In the genomic region with DNA sequence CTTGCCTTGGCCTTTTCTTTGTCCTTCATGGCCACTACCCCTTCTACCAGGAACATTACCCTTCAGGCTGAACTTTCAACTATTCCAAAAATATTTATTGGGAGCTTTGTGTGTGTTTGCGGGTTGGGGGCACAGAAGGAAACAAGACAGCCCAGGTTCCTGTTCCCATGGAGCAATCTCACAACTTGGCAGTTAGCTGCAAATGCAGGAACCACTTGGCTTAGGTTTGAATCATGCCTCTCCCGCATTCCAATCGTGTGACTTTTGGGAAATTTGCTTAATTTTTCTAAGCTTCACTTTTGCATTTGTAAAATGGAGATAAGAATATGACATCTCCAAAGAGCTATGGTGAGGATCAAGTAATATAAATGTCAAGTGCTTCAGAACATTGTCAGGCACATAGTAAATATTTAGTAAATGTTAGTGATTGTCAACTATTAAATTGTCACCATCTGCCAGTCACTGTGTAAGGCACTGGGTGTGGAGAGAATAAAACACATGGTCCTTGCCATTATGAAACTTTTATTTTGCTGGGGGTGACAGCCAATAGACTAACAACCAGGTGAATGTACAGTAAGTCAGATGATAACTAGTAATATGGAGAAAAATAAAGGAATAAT, we compare ENCODE assay signal across 12 cellular contexts.
A peak's percentile ranks its signal among the peaks of the same experiment; 100 is the strongest.
DNase-seq lines count a peak whose midpoint lies in the region; ATAC-seq and TF ChIP-seq lines count a peak whose summit lies in the region.
"Had no signal": no experiment of that assay in that cellular context is flagged by ENCODE, and none has a peak within 500 bp of the region (broad histone marks: within the 10 kb centered on the region; RNA-seq: fewer than 3 reads in every experiment).

No MANE protein-coding gene starts in this region.

- H3K27ac ChIP-seq in HCT116 (ENCODE audit: low read depth, low read length) (no peak overlapping the region), body of pancreas (peak overlapping the region in 1 of 4 donors; percentile 63), uterus (peak overlapping the region; percentile 53 to 77), tibial artery (no peak overlapping the region)
- H3K27ac ChIP-seq: thoracic aorta had no signal

- DNase-seq in HCT116 (ENCODE audit: low read depth, low spot score): no peak
- peak in 1 of 4 donors; percentile 28 for DNase-seq in body of pancreas
- peak; percentile 82 for DNase-seq in iris pigment epithelial cell (ENCODE audit: low read depth)
- peak in 1 of 2 donors; percentile 35 for DNase-seq in uterus
- no peak for DNase-seq in DMS153 treated with DMSO at 0.1 percent for 48 hours (lab: John Stamatoyannopoulos, UW; ENCODE audit: unreplicated experiment)
- DNase-seq in NCI-H146 treated with DMSO at 0.1 percent for 48 hours (lab: John Stamatoyannopoulos, UW; ENCODE audit: unreplicated experiment): no peak
- no peak for DNase-seq in tibial artery
- DNase-seq: activated CD4-positive, alpha-beta T cell treated with anti-CD3 and anti-CD28 coated beads, Interleukin-2, amount 50 U/mL, for 4 hours; NCI-H2029 had no signal

- H3K4me3 ChIP-seq in HCT116 (replicated peaks in 1 of 2; ENCODE audit: low read depth in 1 of 2, low read length in 2 of 2) (no peak overlapping the region), body of pancreas (no peak overlapping the region), uterus (no peak overlapping the region), tibial artery (no peak overlapping the region)
- H3K4me3 ChIP-seq: thoracic aorta had no signal

- no peak overlapping the region for H2AFZ ChIP-seq in HCT116 (ENCODE audit: low read depth, low read length, poor library complexity, severe bottlenecking)

- CTCF ChIA-PET in HCT116 (lab: Charles Lee): no interaction called here

- ATAC-seq in HCT116 (no peak), body of pancreas (peak; percentile 52), GM21447 (IDR thresholded peaks at IDR 0.05; ENCODE audit: unreplicated experiment) (no peak)
- ATAC-seq: natural killer cell treated with Interleukin-12 subunit alpha and Interleukin-12 subunit beta and Interleukin-15 and Interleukin-18, amount 100 ng/mL, for 72 hours had no signal

- H3K4me1 ChIP-seq in HCT116 (ENCODE audit: control insufficient read depth in 1 of 2, insufficient read depth in 2 of 2, low read length in 2 of 2): peaks cover 3 to 12% of the 10 kb centered on the region in 2 experiments; a peak in 2 of 4 replicates
- H3K4me1 ChIP-seq in body of pancreas: no peaks in the 10 kb centered on the region
- H3K4me1 ChIP-seq in uterus: no peaks in the 10 kb centered on the region
- no peaks in the 10 kb centered on the region for H3K4me1 ChIP-seq in tibial artery

- H3K9me2 ChIP-seq in HCT116 (ENCODE audit: insufficient read depth): no peaks in the 10 kb centered on the region

- H3K27me3 ChIP-seq in HCT116 (ENCODE audit: insufficient read depth, low read length): no peaks in the 10 kb centered on the region
- H3K27me3 ChIP-seq in body of pancreas: no peaks in the 10 kb centered on the region
- H3K27me3 ChIP-seq in uterus: no peaks in the 10 kb centered on the region
- H3K27me3 ChIP-seq in tibial artery: no peaks in the 10 kb centered on the region

- 0 out of 2 replicates have a peak overlapping the region, but pooled peaks have one; percentile 2 for H3K4me2 ChIP-seq in HCT116 (ENCODE audit: low read length)

- TF ChIP-seq RAD21 in HCT116 (IDR thresholded peaks at IDR 0.05; ENCODE audit: low read depth): no peak

- RAD21 ChIA-PET in HCT116 (lab: Charles Lee; ENCODE audit: low non-redundant PET in 1 of 2, low total read pairs in 2 of 2, uncharacterized antibody in 2 of 2, unreplicated experiment in 2 of 2): no interaction called here

- no peaks in the 10 kb centered on the region for H3K36me3 ChIP-seq in HCT116 (ENCODE audit: control insufficient read depth in 1 of 2, insufficient read depth in 2 of 2, low read length in 2 of 2)
- H3K36me3 ChIP-seq in body of pancreas (replicated peaks in 1 of 2; ENCODE audit: insufficient read depth in 1 of 2, low read depth in 2 of 2): no peaks in the 10 kb centered on the region
- no peaks in the 10 kb centered on the region for H3K36me3 ChIP-seq in uterus
- H3K36me3 ChIP-seq in tibial artery: no peaks in the 10 kb centered on the region
- H3K36me3 ChIP-seq: thoracic aorta had no signal

- H3K9me3 ChIP-seq in HCT116 (ENCODE audit: control insufficient read depth in 1 of 2, insufficient read depth in 1 of 2, low read depth in 1 of 2, low read length in 2 of 2): no peaks in the 10 kb centered on the region
- H3K9me3 ChIP-seq in body of pancreas: no peaks in the 10 kb centered on the region
- no peaks in the 10 kb centered on the region for H3K9me3 ChIP-seq in uterus
- no peaks in the 10 kb centered on the region for H3K9me3 ChIP-seq in tibial artery
- H3K9me3 ChIP-seq: thoracic aorta had no signal

- H3K79me2 ChIP-seq in HCT116 (ENCODE audit: insufficient read depth, low read length): no peaks in the 10 kb centered on the region

- no TSS peak for BruUV-seq in HCT116 (replicated peaks; lab: Mats Ljungman, UMichigan)

- no peak overlapping the region for H3K9ac ChIP-seq in HCT116 (ENCODE audit: low read length)

- no peaks in the 10 kb centered on the region for H4K20me1 ChIP-seq in HCT116 (ENCODE audit: insufficient read depth)

- 41 to 42% methylated on average over 3 of the region's 3 CpGs for WGBS in body of pancreas, 2 donors

- no peak for TF ChIP-seq CTCF in HCT116 (IDR thresholded peaks at IDR 0.05 in 2 of 3, conservative IDR thresholded peaks at IDR 0.05 in 1 of 3; ENCODE audit: borderline replicate concordance in 1 of 3, insufficient read depth in 1 of 3, low read depth in 2 of 3, low read length in 2 of 3)
- TF ChIP-seq CTCF in body of pancreas (IDR thresholded peaks at IDR 0.05): no peak
- TF ChIP-seq CTCF in uterus (IDR thresholded peaks at IDR 0.05): no peak
- no peak for TF ChIP-seq CTCF in tibial artery (IDR thresholded peaks at IDR 0.05)

- POLR2A ChIA-PET in HCT116 (lab: Charles Lee): no interaction called here

- TF ChIP-seq POLR2A in HCT116 (IDR thresholded peaks at IDR 0.05; ENCODE audit: borderline replicate concordance, extremely low read depth, insufficient read depth, insufficient read length) (no peak), body of pancreas (IDR thresholded peaks at IDR 0.05) (no peak), uterus (IDR thresholded peaks at IDR 0.05) (no peak)

- intact Hi-C loops in HCT116 (cut with micrococcal nuclease) (no loop called here), body of pancreas (cut with DNase I) (no loop called here), uterus (cut with DNase I; ENCODE audit: low total_unique reads) (no loop called here), tibial artery (cut with DNase I; ENCODE audit: low total_unique reads) (no loop called here)

TF ChIP-seq in HCT116, 20 proteins besides CTCF, POLR2A, EP300 and RAD21:
- TF ChIP-seq POLR2AphosphoS5 (IDR thresholded peaks at IDR 0.05; ENCODE audit: low read depth, low read length): no peak
- TF ChIP-seq YY1 (IDR thresholded peaks at IDR 0.05; ENCODE audit: extremely low read depth, insufficient replicate concordance, low read depth, low read length): no peak
- TF ChIP-seq, protein P1, sequence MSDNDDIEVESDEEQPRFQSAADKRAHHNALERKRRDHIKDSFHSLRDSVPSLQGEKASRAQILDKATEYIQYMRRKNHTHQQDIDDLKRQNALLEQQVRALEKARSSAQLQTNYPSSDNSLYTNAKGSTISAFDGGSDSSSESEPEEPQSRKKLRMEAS (IDR thresholded peaks at IDR 0.05): no peak
- TF ChIP-seq, protein P2, sequence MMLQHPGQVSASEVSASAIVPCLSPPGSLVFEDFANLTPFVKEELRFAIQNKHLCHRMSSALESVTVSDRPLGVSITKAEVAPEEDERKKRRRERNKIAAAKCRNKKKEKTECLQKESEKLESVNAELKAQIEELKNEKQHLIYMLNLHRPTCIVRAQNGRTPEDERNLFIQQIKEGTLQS (IDR thresholded peaks at IDR 0.05): no peak
- TF ChIP-seq, protein P3, sequence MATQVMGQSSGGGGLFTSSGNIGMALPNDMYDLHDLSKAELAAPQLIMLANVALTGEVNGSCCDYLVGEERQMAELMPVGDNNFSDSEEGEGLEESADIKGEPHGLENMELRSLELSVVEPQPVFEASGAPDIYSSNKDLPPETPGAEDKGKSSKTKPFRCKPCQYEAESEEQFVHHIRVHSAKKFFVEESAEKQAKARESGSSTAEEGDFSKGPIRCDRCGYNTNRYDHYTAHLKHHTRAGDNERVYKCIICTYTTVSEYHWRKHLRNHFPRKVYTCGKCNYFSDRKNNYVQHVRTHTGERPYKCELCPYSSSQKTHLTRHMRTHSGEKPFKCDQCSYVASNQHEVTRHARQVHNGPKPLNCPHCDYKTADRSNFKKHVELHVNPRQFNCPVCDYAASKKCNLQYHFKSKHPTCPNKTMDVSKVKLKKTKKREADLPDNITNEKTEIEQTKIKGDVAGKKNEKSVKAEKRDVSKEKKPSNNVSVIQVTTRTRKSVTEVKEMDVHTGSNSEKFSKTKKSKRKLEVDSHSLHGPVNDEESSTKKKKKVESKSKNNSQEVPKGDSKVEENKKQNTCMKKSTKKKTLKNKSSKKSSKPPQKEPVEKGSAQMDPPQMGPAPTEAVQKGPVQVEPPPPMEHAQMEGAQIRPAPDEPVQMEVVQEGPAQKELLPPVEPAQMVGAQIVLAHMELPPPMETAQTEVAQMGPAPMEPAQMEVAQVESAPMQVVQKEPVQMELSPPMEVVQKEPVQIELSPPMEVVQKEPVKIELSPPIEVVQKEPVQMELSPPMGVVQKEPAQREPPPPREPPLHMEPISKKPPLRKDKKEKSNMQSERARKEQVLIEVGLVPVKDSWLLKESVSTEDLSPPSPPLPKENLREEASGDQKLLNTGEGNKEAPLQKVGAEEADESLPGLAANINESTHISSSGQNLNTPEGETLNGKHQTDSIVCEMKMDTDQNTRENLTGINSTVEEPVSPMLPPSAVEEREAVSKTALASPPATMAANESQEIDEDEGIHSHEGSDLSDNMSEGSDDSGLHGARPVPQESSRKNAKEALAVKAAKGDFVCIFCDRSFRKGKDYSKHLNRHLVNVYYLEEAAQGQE (IDR thresholded peaks at IDR 0.05; ENCODE audit: low read depth): no peak
- no peak for TF ChIP-seq CEBPB (IDR thresholded peaks at IDR 0.05; ENCODE audit: low read depth)
- TF ChIP-seq SIN3A (IDR thresholded peaks at IDR 0.05; ENCODE audit: low read depth): no peak
- TF ChIP-seq TCF7L2 (IDR thresholded peaks at IDR 0.05; ENCODE audit: borderline replicate concordance, extremely low read depth, insufficient read depth, insufficient read length): no peak
- no peak for TF ChIP-seq EZH2 (IDR thresholded peaks at IDR 0.05)
- TF ChIP-seq EZH2phosphoT487 (IDR thresholded peaks at IDR 0.05; ENCODE audit: borderline replicate concordance): no peak
- TF ChIP-seq SP1 (IDR thresholded peaks at IDR 0.05; ENCODE audit: low read depth): no peak
- TF ChIP-seq ZNF274 (IDR thresholded peaks at IDR 0.05; ENCODE audit: low read depth, low read length): no peak

Comparison
In these comparisons a context has a peak if more than half of its experiments do, and no peak if none do; other contexts are left out.
1. H3K27ac ChIP-seq: peak in uterus (2 of 2); none in HCT116 (single experiment) and tibial artery (0 of 2).